In genomic region chr21:39159342-39160063, GRCh38 we compare ENCODE assay signal across 28 cellular contexts. TPM values are rescaled to one million over a fixed set of nuclear protein-coding genes. Genes with fewer than 3 reads are reported as not detected.
DNase-seq lines count a peak whose midpoint lies in the region; ATAC-seq and TF ChIP-seq lines count a peak whose summit lies in the region.
"Had no signal": no experiment of that assay in that cellular context is flagged by ENCODE, and none has a peak within 500 bp of the region (broad histone marks: within the 10 kb centered on the region; RNA-seq: fewer than 3 reads in every experiment).

No MANE protein-coding gene starts in this region.

- H3K27me3 ChIP-seq in neuronal stem cell (ENCODE audit: control insufficient read depth in 3 of 3, insufficient read depth in 3 of 3, low read depth in 1 of 3, low read length in 3 of 3) (no peaks in the 10 kb centered on the region), upper lobe of right lung (no peaks in the 10 kb centered on the region)
- H3K27me3 ChIP-seq: brain microvascular endothelial cell, neural progenitor cell, SJCRH30, testis had no signal

- H2BK12ac ChIP-seq in neuronal stem cell (ENCODE audit: low read length), result no peak overlapping the region

- no peak overlapping the region for H3K27ac ChIP-seq in neuronal stem cell (replicated peaks; ENCODE audit: low read length)
- no peak overlapping the region for H3K27ac ChIP-seq in upper lobe of right lung
- H3K27ac ChIP-seq: brain microvascular endothelial cell, KMS-11, neural progenitor cell, SJCRH30, testis had no signal

- ATAC-seq in upper lobe of right lung, result no peak
- no peak for ATAC-seq in GM21737 (IDR thresholded peaks at IDR 0.05; ENCODE audit: unreplicated experiment)
- ATAC-seq: GM12878; left colon; stimulated activated naive CD8-positive, alpha-beta T cell treated with anti-CD3 and anti-CD28 coated beads, Interleukin-15, Interleukin-2, amounts not matched to agents 100 U/mL and 50 U/mL, for 24 hours; WTC11 had no signal

- H3K14ac ChIP-seq in neuronal stem cell (ENCODE audit: low read length), result no peak overlapping the region

- H3K9me3 ChIP-seq in neuronal stem cell (replicated peaks in 1 of 2; ENCODE audit: control insufficient read depth in 2 of 2, insufficient read depth in 1 of 2, low read depth in 1 of 2, low read length in 2 of 2) (peaks cover 6 to 8% of the 10 kb centered on the region in 2 donors), upper lobe of right lung (no peaks in the 10 kb centered on the region)
- H3K9me3 ChIP-seq: testis had no signal

- no peak overlapping the region for H4K91ac ChIP-seq in neuronal stem cell (ENCODE audit: low read depth, low read length, poor library complexity)

- no peak overlapping the region for H2BK120ac ChIP-seq in neuronal stem cell (ENCODE audit: low read depth, low read length)

- intact Hi-C loops in dendritic cell treated with granulocyte-macrophage colony-stimulating factor and Interleukin-4, amounts not matched to agents 40 ng/mL and 50 ng/mL, for 4 days (cut with micrococcal nuclease), result no loop called here
- intact Hi-C loops in upper lobe of right lung (cut with DNase I), result no loop called here

- no peak overlapping the region for H3K9ac ChIP-seq in neuronal stem cell (ENCODE audit: low read depth, low read length, poor library complexity)
- H3K9ac ChIP-seq: KMS-11, neural progenitor cell had no signal

- no peaks in the 10 kb centered on the region for H3K4me1 ChIP-seq in neuronal stem cell (ENCODE audit: control insufficient read depth in 2 of 2, insufficient read depth in 1 of 2, low read depth in 1 of 2, low read length in 2 of 2)
- no peaks in the 10 kb centered on the region for H3K4me1 ChIP-seq in upper lobe of right lung
- H3K4me1 ChIP-seq: neural progenitor cell, SJCRH30, testis had no signal

- no peak overlapping the region for H3K4ac ChIP-seq in neuronal stem cell (ENCODE audit: low read length)

- H3K4me3 ChIP-seq in neuronal stem cell (ENCODE audit: low read length in 2 of 2), result no peak overlapping the region
- H3K4me3 ChIP-seq in upper lobe of right lung, result no peak overlapping the region
- H3K4me3 ChIP-seq: GM12878, neural progenitor cell, SJCRH30, testis had no signal

- H3K79me1 ChIP-seq in neuronal stem cell (ENCODE audit: low read depth, low read length), result no peaks in the 10 kb centered on the region

- no peak overlapping the region for H2AK5ac ChIP-seq in neuronal stem cell (ENCODE audit: low read depth, low read length)

- H3K4me3 Mint-ChIP-seq in dendritic cell treated with granulocyte-macrophage colony-stimulating factor and Interleukin-4, amounts not matched to agents 40 ng/mL and 50 ng/mL, for 4 days, result no peak overlapping the region
- H3K4me3 Mint-ChIP-seq: neural progenitor cell, WTC11 had no signal

- no peak overlapping the region for H2AFZ ChIP-seq in neuronal stem cell (ENCODE audit: low read length)
- H2AFZ ChIP-seq: neural progenitor cell had no signal

- H3K4me2 ChIP-seq in neuronal stem cell (ENCODE audit: insufficient read depth, low read length, poor library complexity, severe bottlenecking), result no peak overlapping the region
- H3K4me2 ChIP-seq: KMS-11, neural progenitor cell had no signal

- no peaks in the 10 kb centered on the region for H3K36me3 Mint-ChIP-seq in dendritic cell treated with granulocyte-macrophage colony-stimulating factor and Interleukin-4, amounts not matched to agents 40 ng/mL and 50 ng/mL, for 4 days (ENCODE audit: low read depth)

- no peak overlapping the region for H2BK15ac ChIP-seq in neuronal stem cell (ENCODE audit: low read length)

- no CpG with 5 or more reads among the region's 7 CpGs for WGBS in neuronal stem cell (ENCODE audit: extremely low coverage in 2 of 2, insufficient read length in 2 of 2, insufficient replicate concordance in 1 of 2), 2 donors

- no peak overlapping the region for H2BK5ac ChIP-seq in neuronal stem cell (ENCODE audit: low read length)

- H4K8ac ChIP-seq in neuronal stem cell (ENCODE audit: low read depth, low read length), result no peak overlapping the region

- DNase-seq in DMS 273 treated with DMSO at 0.1 percent for 48 hours (lab: John Stamatoyannopoulos, UW), result peak; percentile 31
- peak; percentile 24 for DNase-seq in NCI-H69 (lab: John Stamatoyannopoulos, UW)
- no peak for DNase-seq in neuronal stem cell (ENCODE audit: low spot score)
- DNase-seq in effector CD8-positive, alpha-beta T cell (lab: John Stamatoyannopoulos, UW), result no peak
- no peak for DNase-seq in A172 (ENCODE audit: low spot score)
- no peak for DNase-seq in upper lobe of right lung
- DNase-seq: activated naive CD4-positive, alpha-beta T cell treated with Interleukin-2 at 50 U/mL for 16 hours; amniotic stem cell; brain microvascular endothelial cell; C1 segment of cervical spinal cord; Caco-2; effector memory CD4-positive, alpha-beta T cell; erythroblast; H7; left colon; mammary epithelial cell; NCI-H1417 treated with DMSO at 0.1 percent for 48 hours; NCI-H510A; stimulated activated naive CD8-positive, alpha-beta T cell treated with anti-CD3 and anti-CD28 coated beads, Interleukin-15, Interleukin-2, amounts not matched to agents 100 U/mL and 50 U/mL, for 24 hours; T1000; testis had no signal

- H3K36me3 ChIP-seq in neuronal stem cell (replicated peaks in 1 of 2; ENCODE audit: control insufficient read depth in 2 of 2, insufficient read depth in 2 of 2, low read length in 2 of 2) (no peaks in the 10 kb centered on the region), upper lobe of right lung (no peaks in the 10 kb centered on the region)
- H3K36me3 ChIP-seq: brain microvascular endothelial cell, neural progenitor cell, SJCRH30 had no signal

- H3K18ac ChIP-seq in neuronal stem cell (ENCODE audit: low read length), result peak overlapping the region; percentile 24

- H3K4me1 Mint-ChIP-seq in dendritic cell treated with granulocyte-macrophage colony-stimulating factor and Interleukin-4, amounts not matched to agents 40 ng/mL and 50 ng/mL, for 4 days (ENCODE audit: low read depth), result peaks cover 24% of the 10 kb centered on the region
- H3K4me1 Mint-ChIP-seq: WTC11 had no signal

- no peak for TF ChIP-seq CTCF in upper lobe of right lung (IDR thresholded peaks at IDR 0.05)

- peak overlapping the region; percentile 20 for H3K27ac Mint-ChIP-seq in dendritic cell treated with granulocyte-macrophage colony-stimulating factor and Interleukin-4, amounts not matched to agents 40 ng/mL and 50 ng/mL, for 4 days
- H3K27ac Mint-ChIP-seq: WTC11 had no signal

- H3K27me3 Mint-ChIP-seq in dendritic cell treated with granulocyte-macrophage colony-stimulating factor and Interleukin-4, amounts not matched to agents 40 ng/mL and 50 ng/mL, for 4 days, result peaks cover 5% of the 10 kb centered on the region

- H3K9me3 Mint-ChIP-seq in dendritic cell treated with granulocyte-macrophage colony-stimulating factor and Interleukin-4, amounts not matched to agents 40 ng/mL and 50 ng/mL, for 4 days, result peaks cover 16% of the 10 kb centered on the region

- H3K23ac ChIP-seq in neuronal stem cell (ENCODE audit: low read depth, low read length, poor library complexity), result no peak overlapping the region

RNA-seq across cellular contexts. Expression of gene PSMG1, which starts 23.7 kb away (rescaled TPM):
- polyA plus RNA-seq in neuronal stem cell (2013, experiment 1 of 2), result 74.3 TPM
- 73.2 TPM for polyA plus RNA-seq in neuronal stem cell (2013, experiment 2 of 2)
- total RNA-seq in A172 (2014; rRNA removed; shearing (Covaris generic)), result 162 and 207 TPM in 2 replicates
- 21.4 TPM for total RNA-seq in upper lobe of right lung

Comparison
In these comparisons a context has a peak if more than half of its experiments do, and no peak if none do; other contexts are left out.
1. DNase-seq: peak in DMS 273 treated with DMSO at 0.1 percent for 48 hours (single experiment) and NCI-H69 (single experiment); none in neuronal stem cell (single experiment), effector CD8-positive, alpha-beta T cell (single experiment), A172 (single experiment) and upper lobe of right lung (single experiment).